ENCODE assay signal across 26 cellular contexts in the genomic region with DNA sequence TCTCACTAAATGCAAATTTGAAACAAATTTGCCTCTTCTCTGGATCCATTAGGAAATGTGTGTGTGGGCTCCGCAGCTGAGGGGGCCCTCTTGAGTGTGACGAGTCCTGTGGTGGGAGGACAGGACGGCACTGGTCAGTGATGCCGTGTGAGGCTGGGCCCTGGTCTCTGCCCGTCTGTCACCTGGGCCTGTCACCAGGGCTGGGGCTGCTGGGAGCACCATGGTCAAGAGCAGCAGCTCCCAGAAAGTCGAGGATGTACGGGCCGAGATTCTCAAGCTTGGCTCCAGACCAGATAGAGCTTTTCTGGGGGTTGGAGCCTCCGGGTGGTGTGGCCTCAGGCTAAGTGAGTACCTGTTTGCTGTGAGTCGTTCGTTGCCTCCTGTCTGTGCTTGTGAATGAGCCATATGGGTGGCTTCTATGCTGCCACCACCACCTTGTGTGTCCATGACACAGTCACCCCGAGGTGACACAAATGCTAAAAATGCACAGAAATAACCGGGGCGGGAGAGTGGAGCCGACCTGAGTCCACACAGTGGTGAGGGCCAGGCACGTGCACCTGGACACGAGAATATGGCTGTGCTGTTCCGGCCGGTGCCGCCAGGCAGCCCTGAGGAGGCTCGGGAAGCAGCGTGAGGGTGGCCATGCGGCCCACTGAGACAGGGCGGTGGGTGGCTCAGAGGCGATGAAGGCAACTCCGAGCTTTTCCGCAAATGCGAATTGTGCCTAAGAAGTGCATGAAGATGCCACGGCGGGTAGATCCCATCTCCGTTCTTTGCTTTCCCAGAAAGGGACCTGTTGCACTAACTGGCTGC. TPM values are rescaled to one million over a fixed set of nuclear protein-coding genes. Genes with fewer than 3 reads are reported as not detected.
DNase-seq lines count a peak whose midpoint lies in the region; ATAC-seq and TF ChIP-seq lines count a peak whose summit lies in the region.
"Had no signal": no experiment of that assay in that cellular context is flagged by ENCODE, and none has a peak within 500 bp of the region (broad histone marks: within the 10 kb centered on the region; RNA-seq: fewer than 3 reads in every experiment).

No MANE protein-coding gene starts in this region.

- no TSS peak for BruUV-seq in A673 (replicated peaks; lab: Mats Ljungman, UMichigan)

- H3K4me3 ChIP-seq in A673 (ENCODE audit: low read depth, low read length, poor library complexity, severe bottlenecking) (no peak overlapping the region), RWPE2 (ENCODE audit: severe bottlenecking) (no peak overlapping the region), vagina (no peak overlapping the region)
- H3K4me3 ChIP-seq: lower lobe of right lung, smooth muscle cell, stomach, transverse colon had no signal

- H3K36me3 ChIP-seq in A673 (ENCODE audit: insufficient read depth, low read length, poor library complexity, severe bottlenecking) (peaks cover 71% of the 10 kb centered on the region), RWPE2 (ENCODE audit: low read depth) (peaks cover 90% of the 10 kb centered on the region), vagina (peaks cover 4 to 56% of the 10 kb centered on the region in 2 donors)

- H3K27ac Mint-ChIP-seq in glutamatergic neuron (ENCODE audit: unreplicated experiment), result peak overlapping the region; percentile 70
- H3K27ac Mint-ChIP-seq: activated CD4-positive, alpha-beta memory T cell treated with anti-CD3 and anti-CD28 coated beads for 36 hours had no signal

- H3K27ac ChIP-seq in A673 (ENCODE audit: low read depth, low read length, poor library complexity, severe bottlenecking) (peak overlapping the region; percentile 50), RWPE2 (ENCODE audit: poor library complexity, severe bottlenecking) (no peak overlapping the region), vagina (no peak overlapping the region)
- H3K27ac ChIP-seq: HL-60, lower lobe of right lung, stomach, transverse colon, VCaP had no signal

- no peaks in the 10 kb centered on the region for H3K27me3 ChIP-seq in A673 (replicated peaks; ENCODE audit: insufficient read depth, low read depth, low read length, poor library complexity)
- H3K27me3 ChIP-seq in RWPE2 (ENCODE audit: insufficient read depth, poor library complexity, severe bottlenecking), result no peaks in the 10 kb centered on the region
- H3K27me3 ChIP-seq in vagina, result no peaks in the 10 kb centered on the region
- H3K27me3 ChIP-seq: stomach, transverse colon had no signal

- no peak for TF ChIP-seq POLR2A in vagina (IDR thresholded peaks at IDR 0.05)

- peaks cover 3% of the 10 kb centered on the region for H3K27me3 Mint-ChIP-seq in glutamatergic neuron (ENCODE audit: unreplicated experiment)
- H3K27me3 Mint-ChIP-seq: activated CD4-positive, alpha-beta memory T cell treated with anti-CD3 and anti-CD28 coated beads for 36 hours had no signal

- CTCF ChIA-PET in A673 (lab: Charles Lee), result no interaction called here

- peaks cover 3% of the 10 kb centered on the region for H3K9me3 Mint-ChIP-seq in glutamatergic neuron (ENCODE audit: unreplicated experiment)
- H3K9me3 Mint-ChIP-seq: activated CD4-positive, alpha-beta memory T cell treated with anti-CD3 and anti-CD28 coated beads for 36 hours had no signal

- no peak for DNase-seq in A673 (ENCODE audit: low spot score)
- peak; percentile 29 for DNase-seq in D341Med (ENCODE audit: low spot score)
- no peak for DNase-seq in RWPE2 (ENCODE audit: low spot score)
- DNase-seq in glutamatergic neuron, result no peak
- no peak for DNase-seq in vagina (ENCODE audit: extremely low spot score in 2 of 2)
- no peak for DNase-seq in epidermal melanocyte (ENCODE audit: insufficient read length, low spot score)
- no peak for DNase-seq in stimulated activated CD4-positive, alpha-beta T cell treated with anti-CD3 and anti-CD28 coated beads, Interleukin-12 subunit alpha, Interleukin-12 subunit beta, amount 100 ng/mL, for 4 hours
- DNase-seq: activated CD4-positive, alpha-beta memory T cell treated with anti-CD3 and anti-CD28 coated beads for 36 hours; activated naive CD4-positive, alpha-beta T cell; DND-41; erythroblast; foreskin melanocyte; hypothalamus; IMR-90; lower lobe of right lung; NCI-H1417 treated with DMSO at 0.1 percent for 48 hours; NCI-H2107; nucleus accumbens; SK-N-SH; stimulated activated CD4-positive, alpha-beta T cell treated with anti-CD3 and anti-CD28 coated beads, Interleukin-4, amount 100 ng/mL, for 4 hours; stomach; transverse colon had no signal

- ATAC-seq in RWPE2 (ENCODE audit: low read depth), result peak; percentile 17; the same call in 2 of the 3 replicates
- no peak for ATAC-seq in HG03565 (IDR thresholded peaks at IDR 0.05; ENCODE audit: unreplicated experiment)
- ATAC-seq: lower lobe of right lung had no signal

- H3K9me3 ChIP-seq in A673 (ENCODE audit: low read depth, low read length, poor library complexity, severe bottlenecking), result no peaks in the 10 kb centered on the region
- H3K9me3 ChIP-seq in RWPE2 (ENCODE audit: severe bottlenecking), result no peaks in the 10 kb centered on the region
- no peaks in the 10 kb centered on the region for H3K9me3 ChIP-seq in vagina
- H3K9me3 ChIP-seq: lower lobe of right lung, SK-N-SH, stomach, transverse colon had no signal

- POLR2A ChIA-PET in A673 (lab: Charles Lee; ENCODE audit: low non-redundant PET), result no interaction called here

- H3K36me3 Mint-ChIP-seq in glutamatergic neuron (ENCODE audit: unreplicated experiment), result no peaks in the 10 kb centered on the region

- peaks cover 3% of the 10 kb centered on the region for H3K4me1 Mint-ChIP-seq in glutamatergic neuron (ENCODE audit: low read depth, unreplicated experiment)

- H3K4me3 Mint-ChIP-seq in glutamatergic neuron (ENCODE audit: unreplicated experiment), result no peak overlapping the region
- H3K4me3 Mint-ChIP-seq: activated CD4-positive, alpha-beta memory T cell treated with anti-CD3 and anti-CD28 coated beads for 36 hours had no signal

- intact Hi-C loops in A673 (cut with micrococcal nuclease; ENCODE audit: unreplicated experiment), result no loop called here
- intact Hi-C loops in vagina (cut with DNase I), result no loop called here

- H3K4me1 ChIP-seq in A673 (ENCODE audit: insufficient read depth, low read length, poor library complexity, severe bottlenecking) (peaks cover 13% of the 10 kb centered on the region), RWPE2 (ENCODE audit: insufficient read depth, poor library complexity, severe bottlenecking) (no peaks in the 10 kb centered on the region), vagina (no peaks in the 10 kb centered on the region)
- H3K4me1 ChIP-seq: lower lobe of right lung, stomach, transverse colon had no signal

- TF ChIP-seq CTCF in A673 (conservative IDR thresholded peaks at IDR 0.05; ENCODE audit: low read depth, low read length), result no peak
- TF ChIP-seq CTCF in RWPE2 (IDR thresholded peaks at IDR 0.05; ENCODE audit: poor library complexity, severe bottlenecking), result no peak
- no peak for TF ChIP-seq CTCF in glutamatergic neuron (IDR thresholded peaks at IDR 0.05; ENCODE audit: partially characterized antibody, unreplicated experiment)
- TF ChIP-seq CTCF in vagina (IDR thresholded peaks at IDR 0.05), result no peak

RNA-seq across cellular contexts. Expression of gene PGAM5, which starts 8.7 kb away (rescaled TPM):
- total RNA-seq in A673 (2021) (108 and 121 TPM in 2 replicates), glutamatergic neuron (ENCODE audit: unreplicated experiment) (29.1 TPM), vagina (27.0 TPM)

RNA-seq across cellular contexts. Expression of gene PXMP2, which starts 32.0 kb away (rescaled TPM):
- 52.2 and 52.6 TPM in 2 replicates for total RNA-seq in A673 (2021)
- 9.8 TPM for total RNA-seq in glutamatergic neuron (ENCODE audit: unreplicated experiment)
- 15.0 TPM for total RNA-seq in vagina

RNA-seq across cellular contexts. Expression of gene POLE, which starts 32.2 kb away (rescaled TPM):
- 229 and 239 TPM in 2 replicates for total RNA-seq in A673 (2021)
- total RNA-seq in glutamatergic neuron (ENCODE audit: unreplicated experiment), result 38.6 TPM
- 56.7 TPM for total RNA-seq in vagina

RNA-seq across cellular contexts. Expression of gene ANKLE2, which starts 42.3 kb away (rescaled TPM):
- total RNA-seq in A673 (2021) (103 and 107 TPM in 2 replicates), glutamatergic neuron (ENCODE audit: unreplicated experiment) (105 TPM), vagina (63.1 TPM)
